In the genomic region with DNA sequence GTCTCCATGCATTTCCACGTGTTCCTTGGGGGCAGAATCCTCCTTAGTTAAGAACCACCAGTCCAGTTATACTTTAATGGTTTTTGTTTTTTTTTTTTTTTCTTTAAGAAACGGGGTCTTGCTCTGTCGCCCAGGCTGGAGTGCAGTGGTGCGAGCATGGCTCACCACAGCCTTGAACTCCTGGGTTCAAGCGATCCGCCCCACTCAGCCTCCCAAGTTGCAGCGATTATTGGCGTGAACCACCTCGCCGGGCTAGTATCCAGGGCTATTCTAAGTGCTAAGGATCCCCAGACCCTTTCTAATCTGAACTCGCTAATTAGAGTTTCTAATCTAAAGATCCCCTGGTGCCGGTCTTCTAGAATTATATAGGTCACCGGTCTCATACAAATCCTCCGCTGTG, we compare ENCODE assay signal across 1 cellular context.
TF ChIP-seq lines count a peak whose summit lies in the region.

No MANE protein-coding gene starts in this region.

TF ChIP-seq in GM23338, 12 proteins besides CTCF, POLR2A, EP300 and RAD21:
- TF ChIP-seq ZNF114 (CRISPR knock-in tag; IDR thresholded peaks at IDR 0.05): no peak
- TF ChIP-seq, protein P1, sequence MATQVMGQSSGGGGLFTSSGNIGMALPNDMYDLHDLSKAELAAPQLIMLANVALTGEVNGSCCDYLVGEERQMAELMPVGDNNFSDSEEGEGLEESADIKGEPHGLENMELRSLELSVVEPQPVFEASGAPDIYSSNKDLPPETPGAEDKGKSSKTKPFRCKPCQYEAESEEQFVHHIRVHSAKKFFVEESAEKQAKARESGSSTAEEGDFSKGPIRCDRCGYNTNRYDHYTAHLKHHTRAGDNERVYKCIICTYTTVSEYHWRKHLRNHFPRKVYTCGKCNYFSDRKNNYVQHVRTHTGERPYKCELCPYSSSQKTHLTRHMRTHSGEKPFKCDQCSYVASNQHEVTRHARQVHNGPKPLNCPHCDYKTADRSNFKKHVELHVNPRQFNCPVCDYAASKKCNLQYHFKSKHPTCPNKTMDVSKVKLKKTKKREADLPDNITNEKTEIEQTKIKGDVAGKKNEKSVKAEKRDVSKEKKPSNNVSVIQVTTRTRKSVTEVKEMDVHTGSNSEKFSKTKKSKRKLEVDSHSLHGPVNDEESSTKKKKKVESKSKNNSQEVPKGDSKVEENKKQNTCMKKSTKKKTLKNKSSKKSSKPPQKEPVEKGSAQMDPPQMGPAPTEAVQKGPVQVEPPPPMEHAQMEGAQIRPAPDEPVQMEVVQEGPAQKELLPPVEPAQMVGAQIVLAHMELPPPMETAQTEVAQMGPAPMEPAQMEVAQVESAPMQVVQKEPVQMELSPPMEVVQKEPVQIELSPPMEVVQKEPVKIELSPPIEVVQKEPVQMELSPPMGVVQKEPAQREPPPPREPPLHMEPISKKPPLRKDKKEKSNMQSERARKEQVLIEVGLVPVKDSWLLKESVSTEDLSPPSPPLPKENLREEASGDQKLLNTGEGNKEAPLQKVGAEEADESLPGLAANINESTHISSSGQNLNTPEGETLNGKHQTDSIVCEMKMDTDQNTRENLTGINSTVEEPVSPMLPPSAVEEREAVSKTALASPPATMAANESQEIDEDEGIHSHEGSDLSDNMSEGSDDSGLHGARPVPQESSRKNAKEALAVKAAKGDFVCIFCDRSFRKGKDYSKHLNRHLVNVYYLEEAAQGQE (IDR thresholded peaks at IDR 0.05; ENCODE audit: unreplicated experiment): no peak
- TF ChIP-seq EZH2phosphoT487 (IDR thresholded peaks at IDR 0.05; ENCODE audit: unreplicated experiment): no peak
- no peak for TF ChIP-seq ZNF331 (CRISPR knock-in tag; IDR thresholded peaks at IDR 0.05; ENCODE audit: low read depth)
- no peak for TF ChIP-seq POLR2AphosphoS5 (IDR thresholded peaks at IDR 0.05; ENCODE audit: low read depth)
- no peak for TF ChIP-seq JUNB (IDR thresholded peaks at IDR 0.05; ENCODE audit: unreplicated experiment)
- TF ChIP-seq, protein P2, sequence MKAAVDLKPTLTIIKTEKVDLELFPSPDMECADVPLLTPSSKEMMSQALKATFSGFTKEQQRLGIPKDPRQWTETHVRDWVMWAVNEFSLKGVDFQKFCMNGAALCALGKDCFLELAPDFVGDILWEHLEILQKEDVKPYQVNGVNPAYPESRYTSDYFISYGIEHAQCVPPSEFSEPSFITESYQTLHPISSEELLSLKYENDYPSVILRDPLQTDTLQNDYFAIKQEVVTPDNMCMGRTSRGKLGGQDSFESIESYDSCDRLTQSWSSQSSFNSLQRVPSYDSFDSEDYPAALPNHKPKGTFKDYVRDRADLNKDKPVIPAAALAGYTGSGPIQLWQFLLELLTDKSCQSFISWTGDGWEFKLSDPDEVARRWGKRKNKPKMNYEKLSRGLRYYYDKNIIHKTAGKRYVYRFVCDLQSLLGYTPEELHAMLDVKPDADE (IDR thresholded peaks at IDR 0.05): no peak
- TF ChIP-seq NANOG (IDR thresholded peaks at IDR 0.05; ENCODE audit: borderline replicate concordance): no peak
- TF ChIP-seq, protein P3, sequence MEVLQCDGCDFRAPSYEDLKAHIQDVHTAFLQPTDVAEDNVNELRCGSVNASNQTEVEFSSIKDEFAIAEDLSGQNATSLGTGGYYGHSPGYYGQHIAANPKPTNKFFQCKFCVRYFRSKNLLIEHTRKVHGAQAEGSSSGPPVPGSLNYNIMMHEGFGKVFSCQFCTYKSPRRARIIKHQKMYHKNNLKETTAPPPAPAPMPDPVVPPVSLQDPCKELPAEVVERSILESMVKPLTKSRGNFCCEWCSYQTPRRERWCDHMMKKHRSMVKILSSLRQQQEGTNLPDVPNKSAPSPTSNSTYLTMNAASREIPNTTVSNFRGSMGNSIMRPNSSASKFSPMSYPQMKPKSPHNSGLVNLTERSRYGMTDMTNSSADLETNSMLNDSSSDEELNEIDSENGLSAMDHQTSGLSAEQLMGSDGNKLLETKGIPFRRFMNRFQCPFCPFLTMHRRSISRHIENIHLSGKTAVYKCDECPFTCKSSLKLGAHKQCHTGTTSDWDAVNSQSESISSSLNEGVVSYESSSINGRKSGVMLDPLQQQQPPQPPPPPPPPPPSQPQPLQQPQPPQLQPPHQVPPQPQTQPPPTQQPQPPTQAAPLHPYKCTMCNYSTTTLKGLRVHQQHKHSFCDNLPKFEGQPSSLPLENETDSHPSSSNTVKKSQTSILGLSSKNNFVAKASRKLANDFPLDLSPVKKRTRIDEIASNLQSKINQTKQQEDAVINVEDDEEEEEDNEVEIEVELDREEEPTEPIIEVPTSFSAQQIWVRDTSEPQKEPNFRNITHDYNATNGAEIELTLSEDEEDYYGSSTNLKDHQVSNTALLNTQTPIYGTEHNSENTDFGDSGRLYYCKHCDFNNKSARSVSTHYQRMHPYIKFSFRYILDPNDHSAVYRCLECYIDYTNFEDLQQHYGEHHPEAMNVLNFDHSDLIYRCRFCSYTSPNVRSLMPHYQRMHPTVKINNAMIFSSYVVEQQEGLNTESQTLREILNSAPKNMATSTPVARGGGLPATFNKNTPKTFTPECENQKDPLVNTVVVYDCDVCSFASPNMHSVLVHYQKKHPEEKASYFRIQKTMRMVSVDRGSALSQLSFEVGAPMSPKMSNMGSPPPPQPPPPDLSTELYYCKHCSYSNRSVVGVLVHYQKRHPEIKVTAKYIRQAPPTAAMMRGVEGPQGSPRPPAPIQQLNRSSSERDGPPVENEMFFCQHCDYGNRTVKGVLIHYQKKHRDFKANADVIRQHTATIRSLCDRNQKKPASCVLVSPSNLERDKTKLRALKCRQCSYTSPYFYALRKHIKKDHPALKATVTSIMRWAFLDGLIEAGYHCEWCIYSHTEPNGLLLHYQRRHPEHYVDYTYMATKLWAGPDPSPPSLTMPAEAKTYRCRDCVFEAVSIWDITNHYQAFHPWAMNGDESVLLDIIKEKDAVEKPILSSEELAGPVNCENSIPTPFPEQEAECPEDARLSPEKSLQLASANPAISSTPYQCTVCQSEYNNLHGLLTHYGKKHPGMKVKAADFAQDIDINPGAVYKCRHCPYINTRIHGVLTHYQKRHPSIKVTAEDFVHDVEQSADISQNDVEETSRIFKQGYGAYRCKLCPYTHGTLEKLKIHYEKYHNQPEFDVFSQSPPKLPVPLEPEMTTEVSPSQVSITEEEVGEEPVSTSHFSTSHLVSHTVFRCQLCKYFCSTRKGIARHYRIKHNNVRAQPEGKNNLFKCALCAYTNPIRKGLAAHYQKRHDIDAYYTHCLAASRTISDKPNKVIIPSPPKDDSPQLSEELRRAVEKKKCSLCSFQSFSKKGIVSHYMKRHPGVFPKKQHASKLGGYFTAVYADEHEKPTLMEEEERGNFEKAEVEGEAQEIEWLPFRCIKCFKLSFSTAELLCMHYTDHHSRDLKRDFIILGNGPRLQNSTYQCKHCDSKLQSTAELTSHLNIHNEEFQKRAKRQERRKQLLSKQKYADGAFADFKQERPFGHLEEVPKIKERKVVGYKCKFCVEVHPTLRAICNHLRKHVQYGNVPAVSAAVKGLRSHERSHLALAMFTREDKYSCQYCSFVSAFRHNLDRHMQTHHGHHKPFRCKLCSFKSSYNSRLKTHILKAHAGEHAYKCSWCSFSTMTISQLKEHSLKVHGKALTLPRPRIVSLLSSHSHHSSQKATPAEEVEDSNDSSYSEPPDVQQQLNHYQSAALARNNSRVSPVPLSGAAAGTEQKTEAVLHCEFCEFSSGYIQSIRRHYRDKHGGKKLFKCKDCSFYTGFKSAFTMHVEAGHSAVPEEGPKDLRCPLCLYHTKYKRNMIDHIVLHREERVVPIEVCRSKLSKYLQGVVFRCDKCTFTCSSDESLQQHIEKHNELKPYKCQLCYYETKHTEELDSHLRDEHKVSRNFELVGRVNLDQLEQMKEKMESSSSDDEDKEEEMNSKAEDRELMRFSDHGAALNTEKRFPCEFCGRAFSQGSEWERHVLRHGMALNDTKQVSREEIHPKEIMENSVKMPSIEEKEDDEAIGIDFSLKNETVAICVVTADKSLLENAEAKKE (CRISPR knock-in tag; IDR thresholded peaks at IDR 0.05): no peak
- TF ChIP-seq CREB1 (CRISPR knock-in tag; IDR thresholded peaks at IDR 0.05; ENCODE audit: low read depth): no peak
